Comparison of ENCODE assay signal across 10 cellular contexts in genomic region chr1:51755437-51755836, GRCh38.
"Had no signal": no experiment of that assay in that cellular context is flagged by ENCODE, and none has a peak within 500 bp of the region (broad histone marks: within the 10 kb centered on the region; RNA-seq: fewer than 3 reads in every experiment).

No MANE protein-coding gene starts in this region.

- H3K4me3 Mint-ChIP-seq: GM23338, HFFc6, IgD-negative memory B cell had no signal

- H3K9me3 ChIP-seq: HAP-1 had no signal

- H3K27ac Mint-ChIP-seq: GM23338, HFFc6, IgD-negative memory B cell had no signal

- H3K9me3 Mint-ChIP-seq: GM23338, HFFc6 had no signal

- H3K27me3 Mint-ChIP-seq: IgD-negative memory B cell had no signal

- FAIRE-seq: H1, HepG2 had no signal

- DNase-seq: H7, HFFc6, KG1 had no signal

- H3K27ac ChIP-seq: HL-60 had no signal

- ATAC-seq: GM23338, HCT116, HepG2 had no signal

- H2AFZ ChIP-seq: GM23338 had no signal

- H3K4me3 ChIP-seq: GM23338, HAP-1 had no signal

- H3K4me2 ChIP-seq: GM23338 had no signal
